In genomic region chr1:208188607-208189006, GRCh38 we compare ENCODE assay signal across 17 cellular contexts.
"Had no signal": no experiment of that assay in that cellular context is flagged by ENCODE, and none has a peak within 500 bp of the region (broad histone marks: within the 10 kb centered on the region; RNA-seq: fewer than 3 reads in every experiment).

No MANE protein-coding gene starts in this region.

- H3K9me3 Mint-ChIP-seq: activated CD4-positive, alpha-beta memory T cell treated with anti-CD3 and anti-CD28 coated beads for 36 hours; activated CD4-positive, alpha-beta T cell treated with anti-CD3 and anti-CD28 coated beads, Interleukin-2, amount 10 ng/mL, durations not matched to agents 7 days and 5 days; activated naive CD4-positive, alpha-beta T cell treated with anti-CD3 and anti-CD28 coated beads for 36 hours; activated T-helper 17 cell treated with anti-CD3 and anti-CD28 coated beads, Interleukin-2, amount 50 U/mL, for 72 hours; T-cell had no signal

- H3K36me3 Mint-ChIP-seq: activated CD4-positive, alpha-beta memory T cell treated with anti-CD3 and anti-CD28 coated beads for 36 hours; T-cell had no signal

- DNase-seq: activated CD4-positive, alpha-beta memory T cell treated with anti-CD3 and anti-CD28 coated beads for 36 hours; activated CD4-positive, CD25-positive, alpha-beta regulatory T cell; activated CD8-positive, alpha-beta memory T cell treated with anti-CD3 and anti-CD28 coated beads for 24 hours; activated gamma-delta T cell; activated naive CD4-positive, alpha-beta T cell treated with anti-CD3 and anti-CD28 coated beads for 36 hours; activated T-cell treated with anti-CD3 and anti-CD28 coated beads for 4 hours; KG1; NCI-H146; NCI-H2081 treated with DMSO at 0.1 percent for 48 hours; NCI-H446; SIG-M5; T-cell; T1000 had no signal

- H3K4me3 Mint-ChIP-seq: activated CD4-positive, alpha-beta memory T cell treated with anti-CD3 and anti-CD28 coated beads for 36 hours; activated CD4-positive, alpha-beta T cell treated with anti-CD3 and anti-CD28 coated beads, Interleukin-2, amount 10 ng/mL, durations not matched to agents 7 days and 5 days; activated naive CD4-positive, alpha-beta T cell treated with anti-CD3 and anti-CD28 coated beads for 36 hours; activated naive CD8-positive, alpha-beta T cell; activated T-helper 17 cell treated with anti-CD3 and anti-CD28 coated beads, Interleukin-2, amount 50 U/mL, for 72 hours; T-cell had no signal

- H3K27ac ChIP-seq: SK-N-MC had no signal

- H3K4me3 ChIP-seq: SK-N-MC had no signal

- H3K27ac Mint-ChIP-seq: activated CD4-positive, alpha-beta memory T cell treated with anti-CD3 and anti-CD28 coated beads for 36 hours; activated CD4-positive, alpha-beta T cell treated with anti-CD3 and anti-CD28 coated beads, Interleukin-2, amount 10 ng/mL, durations not matched to agents 7 days and 5 days; activated naive CD4-positive, alpha-beta T cell treated with anti-CD3 and anti-CD28 coated beads for 36 hours; activated naive CD8-positive, alpha-beta T cell; activated T-helper 17 cell treated with anti-CD3 and anti-CD28 coated beads, Interleukin-2, amount 50 U/mL, for 72 hours; T-cell had no signal
